ENCODE assay signal across 9 cellular contexts in genomic region chr3:58471025-58471887, GRCh38. TPM values are rescaled to one million over a fixed set of nuclear protein-coding genes. Genes with fewer than 3 reads are reported as not detected.
DNase-seq lines count a peak whose midpoint lies in the region; ATAC-seq and TF ChIP-seq lines count a peak whose summit lies in the region.
"Had no signal": no experiment of that assay in that cellular context is flagged by ENCODE, and none has a peak within 500 bp of the region (broad histone marks: within the 10 kb centered on the region; RNA-seq: fewer than 3 reads in every experiment).

No MANE protein-coding gene starts in this region.

- peaks cover 56% of the 10 kb centered on the region for H3K4me1 Mint-ChIP-seq in activated T-cell treated with anti-CD3 and anti-CD28 coated beads, Interleukin-2, amount 50 U/mL, for 72 hours (ENCODE audit: low read depth)

- intact Hi-C loops in OCI-LY7 (cut with micrococcal nuclease; ENCODE audit: unreplicated experiment), result no loop called here

- H3K79me2 ChIP-seq in OCI-LY7 (ENCODE audit: insufficient read depth, low read depth, low read length), result no peaks in the 10 kb centered on the region

- no peaks in the 10 kb centered on the region for H3K36me3 Mint-ChIP-seq in activated T-cell treated with anti-CD3 and anti-CD28 coated beads, Interleukin-2, amount 50 U/mL, for 72 hours (ENCODE audit: insufficient read depth in 2 of 2)

- H2AFZ ChIP-seq in OCI-LY7 (ENCODE audit: low read length), result no peak overlapping the region; the same call in 1 of the 2 replicates

- no peaks in the 10 kb centered on the region for H4K20me1 ChIP-seq in OCI-LY7 (ENCODE audit: insufficient read depth, low read length)

- peaks cover 39% of the 10 kb centered on the region for H3K4me1 ChIP-seq in cardiac muscle cell (ENCODE audit: low read depth)
- H3K4me1 ChIP-seq in skeletal muscle tissue (ENCODE audit: control insufficient read depth in 3 of 3, insufficient read depth in 3 of 3, low read length in 3 of 3), result peaks cover 0 to 31% (median 13%) of the 10 kb centered on the region in 3 donors
- peaks cover 21% of the 10 kb centered on the region for H3K4me1 ChIP-seq in OCI-LY7 (ENCODE audit: insufficient read depth, low read length, poor library complexity, severe bottlenecking)

- CTCF ChIA-PET in HEK293T (lab: Yijun Ruan, JAX), result interaction anchor here (0.6 to 1.3 kb wide), 2 partner anchors 8 to 16 kb away, joined by 3 read pairs; no protein-coding TSS in a partner anchor
- CTCF ChIA-PET in OCI-LY7 (lab: Charles Lee; ENCODE audit: unreplicated experiment), result no interaction called here

- H3K9me3 ChIP-seq in cardiac muscle cell (ENCODE audit: low read depth), result no peaks in the 10 kb centered on the region
- no peaks in the 10 kb centered on the region for H3K9me3 ChIP-seq in skeletal muscle tissue (ENCODE audit: control insufficient read depth in 3 of 3, low read length in 3 of 3)
- no peaks in the 10 kb centered on the region for H3K9me3 ChIP-seq in OCI-LY7 (ENCODE audit: low read length)
- H3K9me3 ChIP-seq: neutrophil had no signal

- no peak for TF ChIP-seq CTCF in AG10803 (conservative IDR thresholded peaks at IDR 0.05; ENCODE audit: low read length)
- TF ChIP-seq CTCF in cardiac muscle cell (IDR thresholded peaks at IDR 0.05; ENCODE audit: low read depth, low read length), result no peak
- no peak for TF ChIP-seq CTCF in OCI-LY7 (conservative IDR thresholded peaks at IDR 0.05; ENCODE audit: low read length)

- H3K4me3 Mint-ChIP-seq in activated T-cell treated with anti-CD3 and anti-CD28 coated beads, Interleukin-2, amount 50 U/mL, for 72 hours, result peak overlapping the region; percentile 61 to 69

- H3K9me3 Mint-ChIP-seq in activated T-cell treated with anti-CD3 and anti-CD28 coated beads, Interleukin-2, amount 50 U/mL, for 72 hours, result no peaks in the 10 kb centered on the region

- no peak overlapping the region for H3K4me2 ChIP-seq in OCI-LY7 (ENCODE audit: low read length)

- H3K36me3 ChIP-seq in cardiac muscle cell (no peaks in the 10 kb centered on the region), skeletal muscle tissue (ENCODE audit: control insufficient read depth in 3 of 3, insufficient read depth in 3 of 3, low read length in 3 of 3) (no peaks in the 10 kb centered on the region), OCI-LY7 (ENCODE audit: insufficient read depth, low read length) (no peaks in the 10 kb centered on the region)
- H3K36me3 ChIP-seq: neutrophil had no signal

- H3K27me3 Mint-ChIP-seq in activated T-cell treated with anti-CD3 and anti-CD28 coated beads, Interleukin-2, amount 50 U/mL, for 72 hours (ENCODE audit: low read depth), result peaks cover 13% of the 10 kb centered on the region

- H3K9me2 ChIP-seq in OCI-LY7 (ENCODE audit: insufficient read depth, low read length), result no peaks in the 10 kb centered on the region

- H3K4me3 ChIP-seq in AG10803 (ENCODE audit: low read length) (no peak overlapping the region), cardiac muscle cell (no peak overlapping the region), skeletal muscle tissue (ENCODE audit: low read length in 3 of 3) (no peak overlapping the region), OCI-LY7 (ENCODE audit: low read depth, low read length, poor library complexity, severe bottlenecking) (no peak overlapping the region)

- H3K27ac ChIP-seq in cardiac muscle cell, result peak overlapping the region; percentile 86
- H3K27ac ChIP-seq in skeletal muscle tissue (ENCODE audit: low read depth, low read length), result peak overlapping the region; percentile 50
- no peak overlapping the region for H3K27ac ChIP-seq in OCI-LY7 (ENCODE audit: low read depth, low read length, poor library complexity, severe bottlenecking)
- H3K27ac ChIP-seq: neutrophil had no signal

- peak overlapping the region; percentile 66 for H3K27ac Mint-ChIP-seq in activated T-cell treated with anti-CD3 and anti-CD28 coated beads, Interleukin-2, amount 50 U/mL, for 72 hours

- no peaks in the 10 kb centered on the region for H3K27me3 ChIP-seq in cardiac muscle cell
- no peaks in the 10 kb centered on the region for H3K27me3 ChIP-seq in skeletal muscle tissue (ENCODE audit: control insufficient read depth in 3 of 3, insufficient read depth in 3 of 3, low read length in 3 of 3)

- no peak overlapping the region for H3K9ac ChIP-seq in skeletal muscle tissue (ENCODE audit: low read depth in 1 of 3, low read length in 3 of 3)

- peak; percentile 85 for DNase-seq in AG10803 (ENCODE audit: low read depth)
- DNase-seq in HEK293T (ENCODE audit: extremely low spot score), result peak; percentile 52
- peak; percentile 96 for DNase-seq in NCI-H69 (lab: John Stamatoyannopoulos, UW)
- peak; percentile 79 to 85 for DNase-seq in activated T-cell treated with anti-CD3 and anti-CD28 coated beads, Interleukin-2, amount 50 U/mL, for 72 hours
- peak; percentile 38 to 93 for DNase-seq in cardiac muscle cell (ENCODE audit: low read depth in 1 of 2, low spot score in 1 of 2)
- no peak for DNase-seq in OCI-LY7 (ENCODE audit: low spot score)

- no TSS peak for BruUV-seq in OCI-LY7 (replicated peaks; lab: Mats Ljungman, UMichigan)

- POLR2A ChIA-PET in HEK293T (lab: Yijun Ruan, JAX), result interaction anchor here (1.1 to 1.6 kb wide), 4 partner anchors 14 to 165 kb away, joined by 3 to 6 read pairs (median 4); partner anchors contain the start of genes HTD2, KCTD6 and RPP14
- POLR2A ChIA-PET in OCI-LY7 (lab: Charles Lee), result interaction anchor here (0.6 to 1.2 kb wide), 3 partner anchors 82 to 136 kb away, joined by 3 to 5 read pairs (median 5); no protein-coding TSS in a partner anchor

- peak; percentile 96 for ATAC-seq in activated T-cell treated with anti-CD3 and anti-CD28 coated beads, Interleukin-2, amount 50 U/mL, for 72 hours (replicated peaks in 1 of 2)
- no peak for ATAC-seq in HG03095 (IDR thresholded peaks at IDR 0.05; ENCODE audit: unreplicated experiment)

TF ChIP-seq in HEK293T, 16 proteins besides CTCF, POLR2A, EP300 and RAD21:
- TF ChIP-seq FOXA1 (IDR thresholded peaks at IDR 0.05) (peak; percentile 99), CTBP1 (IDR thresholded peaks at IDR 0.05; ENCODE audit: borderline replicate concordance) (peak; percentile 76; the same call in 1 of the 2 replicates), LEF1 (IDR thresholded peaks at IDR 0.05; ENCODE audit: borderline replicate concordance) (0 out of 2 replicates have a peak, but pooled peaks have one; percentile 31), L3MBTL2 (conservative IDR thresholded peaks at IDR 0.05) (peak; percentile 47), BHLHE40 (IDR thresholded peaks at IDR 0.05; ENCODE audit: borderline replicate concordance) (no peak)
- TF ChIP-seq, protein P1, sequence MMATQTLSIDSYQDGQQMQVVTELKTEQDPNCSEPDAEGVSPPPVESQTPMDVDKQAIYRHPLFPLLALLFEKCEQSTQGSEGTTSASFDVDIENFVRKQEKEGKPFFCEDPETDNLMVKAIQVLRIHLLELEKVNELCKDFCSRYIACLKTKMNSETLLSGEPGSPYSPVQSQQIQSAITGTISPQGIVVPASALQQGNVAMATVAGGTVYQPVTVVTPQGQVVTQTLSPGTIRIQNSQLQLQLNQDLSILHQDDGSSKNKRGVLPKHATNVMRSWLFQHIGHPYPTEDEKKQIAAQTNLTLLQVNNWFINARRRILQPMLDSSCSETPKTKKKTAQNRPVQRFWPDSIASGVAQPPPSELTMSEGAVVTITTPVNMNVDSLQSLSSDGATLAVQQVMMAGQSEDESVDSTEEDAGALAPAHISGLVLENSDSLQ (IDR thresholded peaks at IDR 0.05), result peak; percentile 83

RNA-seq across cellular contexts. Expression of gene KCTD6, which starts 20.6 kb away (rescaled TPM):
- total RNA-seq in activated T-cell treated with anti-CD3 and anti-CD28 coated beads, Interleukin-2, amount 50 U/mL, for 72 hours, result 1 to 10 TPM; 7.3 to 8.2 TPM
- 15.7 and 17.6 TPM in 2 replicates for total RNA-seq in cardiac muscle cell
- 31.0 and 32.1 TPM in 2 replicates for polyA plus RNA-seq in cardiac muscle cell
- total RNA-seq in skeletal muscle tissue, result 9.9 TPM
- total RNA-seq in OCI-LY7 (2014; rRNA removed; shearing (Covaris generic)), result 12.6 and 17.1 TPM in 2 replicates
- total RNA-seq in OCI-LY7 (2022), result 16.4 and 16.6 TPM in 2 replicates

RNA-seq across cellular contexts. Expression of gene PDHB, which starts 37.6 kb away (rescaled TPM):
- total RNA-seq in activated T-cell treated with anti-CD3 and anti-CD28 coated beads, Interleukin-2, amount 50 U/mL, for 72 hours, result 10 to 100 TPM; 36.9 to 40.5 TPM
- total RNA-seq in cardiac muscle cell, result 260 and 584 TPM in 2 replicates
- polyA plus RNA-seq in cardiac muscle cell, result 247 and 266 TPM in 2 replicates
- 75.7 TPM for total RNA-seq in skeletal muscle tissue
- total RNA-seq in OCI-LY7 (2014; rRNA removed; shearing (Covaris generic)), result 60.8 and 76.8 TPM in 2 replicates
- 82.4 and 86.6 TPM in 2 replicates for total RNA-seq in OCI-LY7 (2022)
